ENCODE assay signal across 19 cellular contexts in genomic region chr12:13256705-13257045, GRCh38.
DNase-seq lines count a peak whose midpoint lies in the region; ATAC-seq, FAIRE-seq and TF ChIP-seq lines count a peak whose summit lies in the region.
"Had no signal": no experiment of that assay in that cellular context is flagged by ENCODE, and none has a peak within 500 bp of the region (broad histone marks: within the 10 kb centered on the region; RNA-seq: fewer than 3 reads in every experiment).

No MANE protein-coding gene starts in this region.

- BruUV-seq in mammary epithelial cell (replicated peaks; lab: Mats Ljungman, UMichigan): no TSS peak

- H3K9ac ChIP-seq in mammary epithelial cell (ENCODE audit: insufficient read depth, low read length) (no peak overlapping the region), H1 (replicated peaks in 1 of 4; ENCODE audit: extremely low read depth in 1 of 4, low read depth in 3 of 4, low read length in 3 of 4) (no peak overlapping the region), mesendoderm (ENCODE audit: low read length) (peak overlapping the region; percentile 14)

- no peak overlapping the region for H3K23ac ChIP-seq in H1 (ENCODE audit: insufficient read length)
- peak overlapping the region; percentile 20 for H3K23ac ChIP-seq in mesendoderm (ENCODE audit: low read length)

- H2AK5ac ChIP-seq in H1 (ENCODE audit: low read depth, low read length) (peak overlapping the region; percentile 87; the same call in 1 of the 2 replicates), mesendoderm (ENCODE audit: low read length) (peak overlapping the region; percentile 98)

- no peaks in the 10 kb centered on the region; the same call in 1 of the 2 replicates for H3K23me2 ChIP-seq in H1 (ENCODE audit: low read depth, low read length)

- H2BK5ac ChIP-seq in H1 (ENCODE audit: low read depth, low read length): peak overlapping the region; percentile 86; the same call in 1 of the 2 replicates
- peak overlapping the region; percentile 94 for H2BK5ac ChIP-seq in mesendoderm (ENCODE audit: low read length)

- TF ChIP-seq RAD21 in H1 (IDR thresholded peaks at IDR 0.05 in 1 of 2, conservative IDR thresholded peaks at IDR 0.05 in 1 of 2; ENCODE audit: low read depth in 2 of 2, low read length in 2 of 2): no peak

- H3K18ac ChIP-seq in H1 (ENCODE audit: extremely low read depth, low read length): peak overlapping the region; percentile 93
- peak overlapping the region; percentile 85 for H3K18ac ChIP-seq in mesendoderm (ENCODE audit: low read length)

- TF ChIP-seq CTCF in mammary epithelial cell (conservative IDR thresholded peaks at IDR 0.05 in 1 of 2, IDR thresholded peaks at IDR 0.05 in 1 of 2; ENCODE audit: extremely low read depth in 1 of 2, insufficient read depth in 1 of 2, low read depth in 1 of 2, low read length in 2 of 2) (no peak), breast epithelium (IDR thresholded peaks at IDR 0.05) (no peak), H1 (IDR thresholded peaks at IDR 0.05; ENCODE audit: control extremely low read depth in 1 of 3, insufficient read depth in 1 of 3, low read depth in 1 of 3, low read length in 3 of 3) (no peak), esophagus muscularis mucosa (IDR thresholded peaks at IDR 0.05) (no peak)

- H3K4ac ChIP-seq in H1 (replicated peaks; ENCODE audit: insufficient read length, low read depth, low read length) (peak overlapping the region; percentile 92), mesendoderm (ENCODE audit: low read depth, low read length) (peak overlapping the region; percentile 74)

- H3K79me2 ChIP-seq in mammary epithelial cell (ENCODE audit: insufficient read depth, low read length) (no peaks in the 10 kb centered on the region), H1 (ENCODE audit: control insufficient read depth in 1 of 2, insufficient read depth in 2 of 2, low read length in 2 of 2) (no peaks in the 10 kb centered on the region), mesendoderm (ENCODE audit: control insufficient read depth, insufficient read depth, low read length) (no peaks in the 10 kb centered on the region)

- H3K36me3 ChIP-seq in mammary epithelial cell (ENCODE audit: insufficient read depth, low read length): no peaks in the 10 kb centered on the region
- H3K36me3 ChIP-seq in breast epithelium: no peaks in the 10 kb centered on the region
- no peaks in the 10 kb centered on the region for H3K36me3 ChIP-seq in H1 (ENCODE audit: control insufficient read depth in 2 of 4, insufficient read depth in 4 of 4, low read length in 3 of 4)
- H3K36me3 ChIP-seq in mesendoderm (ENCODE audit: control insufficient read depth, insufficient read depth, low read length): no peaks in the 10 kb centered on the region
- no peaks in the 10 kb centered on the region for H3K36me3 ChIP-seq in esophagus muscularis mucosa

- H2AFZ ChIP-seq in mammary epithelial cell (ENCODE audit: low read depth, low read length): peak overlapping the region; percentile 91
- H2AFZ ChIP-seq in H1 (ENCODE audit: low read length): no peak overlapping the region

- peak overlapping the region; percentile 97 for H2BK20ac ChIP-seq in H1 (ENCODE audit: low read length)

- H3K14ac ChIP-seq in H1 (ENCODE audit: insufficient read length): no peak overlapping the region

- H3K56ac ChIP-seq in H1 (replicated peaks; ENCODE audit: insufficient read length, low read depth, low read length) (peak overlapping the region; percentile 9), mesendoderm (ENCODE audit: low read length) (peak overlapping the region; percentile 81)

- H4K5ac ChIP-seq in H1 (ENCODE audit: insufficient read length, low read depth, low read length): peak overlapping the region; percentile 7
- H4K5ac ChIP-seq in mesendoderm (ENCODE audit: low read length): peak overlapping the region; percentile 35

- WGBS in mammary epithelial cell (ENCODE audit: low coverage, missing lambda C conversion rate): 85% methylated on average over 4 of the region's 4 CpGs
- 86% methylated on average over 4 of the region's 4 CpGs; no CpG with 5 or more reads in 1 of the 2 experiments for WGBS in H1 (ENCODE audit: extremely low coverage in 1 of 2, insufficient coverage in 1 of 2, insufficient read length in 1 of 2, insufficient replicate concordance in 2 of 2, low coverage in 1 of 2, low lambda C conversion rate in 2 of 2, missing lambda C conversion rate in 1 of 2), 2 experiments
- WGBS in mesendoderm (ENCODE audit: extremely low coverage, insufficient coverage, low lambda C conversion rate): no CpG with 5 or more reads among the region's 4 CpGs
- WGBS in esophagus muscularis mucosa: 98% methylated on average over 4 of the region's 4 CpGs

- H4K91ac ChIP-seq in H1 (replicated peaks; ENCODE audit: insufficient read length, low read length): peak overlapping the region; percentile 98

- no peak for ATAC-seq in HG03175 (IDR thresholded peaks at IDR 0.05; ENCODE audit: unreplicated experiment)

- H2BK120ac ChIP-seq in H1 (replicated peaks; ENCODE audit: low read depth, low read length) (peak overlapping the region; percentile 99), mesendoderm (ENCODE audit: low read depth, low read length) (peak overlapping the region; percentile 16)

- H3K27ac ChIP-seq in mammary epithelial cell (ENCODE audit: insufficient read depth, low read depth, low read length): no peak overlapping the region
- H3K27ac ChIP-seq in breast epithelium: no peak overlapping the region
- peak overlapping the region; percentile 28; the same call in 1 of the 2 replicates for H3K27ac ChIP-seq in H1 (ENCODE audit: low read depth, low read length)
- H3K27ac ChIP-seq in mesendoderm (ENCODE audit: low read depth, low read length): peak overlapping the region; percentile 80
- no peak overlapping the region for H3K27ac ChIP-seq in esophagus muscularis mucosa (replicated peaks in 1 of 4)
- H3K27ac ChIP-seq: 22Rv1 had no signal

- peaks cover 9% of the 10 kb centered on the region for H3K4me1 ChIP-seq in mammary epithelial cell (ENCODE audit: insufficient read depth, low read length)
- no peaks in the 10 kb centered on the region for H3K4me1 ChIP-seq in breast epithelium
- peaks cover 2 to 12% (median 7%) of the 10 kb centered on the region in 4 experiments; a peak in 6 of 7 replicates for H3K4me1 ChIP-seq in H1 (replicated peaks in 1 of 4; ENCODE audit: control insufficient read depth in 3 of 4, insufficient read depth in 4 of 4, low read length in 3 of 4)
- peaks cover 29% of the 10 kb centered on the region for H3K4me1 ChIP-seq in mesendoderm (ENCODE audit: control insufficient read depth, low read depth, low read length)
- peaks cover 4 to 11% (median 8%) of the 10 kb centered on the region in 4 donors for H3K4me1 ChIP-seq in esophagus muscularis mucosa

- peak overlapping the region; percentile 93 for H2BK12ac ChIP-seq in H1 (ENCODE audit: low read depth, low read length)

- no peaks in the 10 kb centered on the region for H3K9me3 ChIP-seq in mammary epithelial cell (replicated peaks; ENCODE audit: insufficient read depth, low read length)
- no peaks in the 10 kb centered on the region for H3K9me3 ChIP-seq in breast epithelium
- H3K9me3 ChIP-seq in H1 (ENCODE audit: insufficient read depth in 2 of 2, low read depth in 1 of 2, low read length in 1 of 2): no peaks in the 10 kb centered on the region
- H3K9me3 ChIP-seq in esophagus muscularis mucosa: no peaks in the 10 kb centered on the region
- H3K9me3 ChIP-seq: Caco-2 had no signal

- no peak for FAIRE-seq in H1 (lab: Jason Lieb, UNC)
- FAIRE-seq: G401.6 had no signal

- dilution Hi-C loops in mammary epithelial cell (cut with HindIII; ENCODE audit: low sequenced_read_pairs): no loop called here

- no peak overlapping the region for H3K4me3 ChIP-seq in mammary epithelial cell (replicated peaks in 1 of 3; ENCODE audit: insufficient read depth in 1 of 3, low read depth in 2 of 3, low read length in 3 of 3)
- H3K4me3 ChIP-seq in breast epithelium: no peak overlapping the region
- H3K4me3 ChIP-seq in H1 (ENCODE audit: extremely low read depth in 1 of 4, insufficient read depth in 2 of 4, low read depth in 3 of 4, low read length in 4 of 4): no peak overlapping the region
- H3K4me3 ChIP-seq in mesendoderm (ENCODE audit: low read length): no peak overlapping the region
- no peak overlapping the region for H3K4me3 ChIP-seq in esophagus muscularis mucosa

- TF ChIP-seq POLR2A in breast epithelium (IDR thresholded peaks at IDR 0.05) (no peak), H1 (IDR thresholded peaks at IDR 0.05; ENCODE audit: control extremely low read depth in 1 of 2, low read depth in 2 of 2, low read length in 2 of 2) (no peak), esophagus muscularis mucosa (IDR thresholded peaks at IDR 0.05; ENCODE audit: low read depth) (no peak)

- in situ Hi-C loops in mammary epithelial cell (cut with MboI; ENCODE audit: low sequenced_read_pairs in 2 of 2): loop anchor here in 1 of 2 donors (25.0 kb wide), 1 partner anchor 681 kb away; no protein-coding TSS in a partner anchor

- H2BK15ac ChIP-seq in H1 (ENCODE audit: low read length): no peak overlapping the region; the same call in 1 of the 2 replicates
- H2BK15ac ChIP-seq in mesendoderm (replicated peaks; ENCODE audit: low read depth): no peak overlapping the region

- POLR2A ChIA-PET in H1 (lab: Charles Lee; ENCODE audit: partially characterized antibody): interaction anchor here (0.7 to 1.8 kb wide), 4 partner anchors 11 to 35 kb away, joined by 3 to 4 read pairs (median 3); no protein-coding TSS in a partner anchor

- intact Hi-C loops in mammary epithelial cell (cut with micrococcal nuclease): loop anchor here (5.0 to 10.0 kb wide), 2 partner anchors 62 to 91 kb away; partner anchors contain the start of gene EMP1
- intact Hi-C loops in breast epithelium (cut with DNase I; ENCODE audit: low total_unique reads): no loop called here
- intact Hi-C loops in esophagus muscularis mucosa (cut with DNase I): loop anchor here (5.0 kb wide), 1 partner anchor 406 kb away; no protein-coding TSS in a partner anchor

- H3K79me1 ChIP-seq in H1 (ENCODE audit: low read depth, low read length): no peaks in the 10 kb centered on the region
- H3K79me1 ChIP-seq in mesendoderm (ENCODE audit: low read length): no peaks in the 10 kb centered on the region

- H3K27me3 ChIP-seq in mammary epithelial cell (ENCODE audit: insufficient read depth, low read length) (no peaks in the 10 kb centered on the region), breast epithelium (no peaks in the 10 kb centered on the region), H1 (replicated peaks in 1 of 4; ENCODE audit: control insufficient read depth in 3 of 4, extremely low read depth in 1 of 4, insufficient read depth in 3 of 4, low read length in 3 of 4) (no peaks in the 10 kb centered on the region), mesendoderm (ENCODE audit: insufficient read depth, low read length, poor library complexity) (no peaks in the 10 kb centered on the region), esophagus muscularis mucosa (no peaks in the 10 kb centered on the region)

- TF ChIP-seq EP300 in H1 (IDR thresholded peaks at IDR 0.05; ENCODE audit: borderline replicate concordance in 1 of 2, low read depth in 2 of 2, low read length in 2 of 2) (no peak), esophagus muscularis mucosa (IDR thresholded peaks at IDR 0.05) (no peak)

- no peak for DNase-seq in mammary epithelial cell
- no peak for DNase-seq in breast epithelium (ENCODE audit: low spot score in 2 of 2)
- DNase-seq in H1 (ENCODE audit: low read depth in 1 of 2, low spot score in 2 of 2): no peak
- DNase-seq in mesendoderm: no peak
- DNase-seq in esophagus muscularis mucosa (ENCODE audit: extremely low spot score): no peak
- DNase-seq in cerebellar nuclear complex (lab: John Stamatoyannopoulos, UW): no peak
- DNase-seq in cortex of kidney (lab: John Stamatoyannopoulos, UW): no peak
- DNase-seq: Caco-2; CD4-positive, alpha-beta T cell; HCEC 1CT; KG1; NCI-H1417 treated with DMSO at 0.1 percent for 48 hours; NCI-H2029; PC-3; RPMI8226; SHP77 treated with DMSO at 0.1 percent for 48 hours had no signal

- H3K4me2 ChIP-seq in mammary epithelial cell (ENCODE audit: insufficient read depth, low read depth, low read length) (no peak overlapping the region), H1 (ENCODE audit: insufficient read depth in 1 of 2, low read depth in 2 of 2, low read length in 2 of 2) (0 out of 4 replicates have a peak overlapping the region, but pooled peaks of 1 of the 2 experiments have one; percentile 5), mesendoderm (ENCODE audit: low read length) (no peak overlapping the region)

- H4K20me1 ChIP-seq in mammary epithelial cell (ENCODE audit: insufficient read depth, low read length) (no peaks in the 10 kb centered on the region), H1 (replicated peaks in 1 of 2; ENCODE audit: control insufficient read depth in 1 of 2, insufficient read depth in 2 of 2, low read length in 2 of 2) (no peaks in the 10 kb centered on the region)

- CTCF ChIA-PET in mammary epithelial cell (lab: Charles Lee; ENCODE audit: low non-redundant PET) (no interaction called here), H1 (lab: Charles Lee; ENCODE audit: partially characterized antibody) (interaction anchor here (0.6 to 5.0 kb wide), 31 partner anchors 10 to 855 kb away, joined by 3 to 30 read pairs (median 4); no protein-coding TSS in a partner anchor)

- H4K8ac ChIP-seq in H1 (ENCODE audit: extremely low read depth, insufficient read depth, low read length) (no peak overlapping the region), mesendoderm (ENCODE audit: low read depth, low read length) (no peak overlapping the region)

Comparison
In these comparisons a context has a peak if more than half of its experiments do, and no peak if none do; other contexts are left out.
1. H3K27ac ChIP-seq: peak in H1 (single experiment) and mesendoderm (single experiment); none in mammary epithelial cell (single experiment), breast epithelium (0 of 2) and esophagus muscularis mucosa (0 of 4).